In the genomic region with DNA sequence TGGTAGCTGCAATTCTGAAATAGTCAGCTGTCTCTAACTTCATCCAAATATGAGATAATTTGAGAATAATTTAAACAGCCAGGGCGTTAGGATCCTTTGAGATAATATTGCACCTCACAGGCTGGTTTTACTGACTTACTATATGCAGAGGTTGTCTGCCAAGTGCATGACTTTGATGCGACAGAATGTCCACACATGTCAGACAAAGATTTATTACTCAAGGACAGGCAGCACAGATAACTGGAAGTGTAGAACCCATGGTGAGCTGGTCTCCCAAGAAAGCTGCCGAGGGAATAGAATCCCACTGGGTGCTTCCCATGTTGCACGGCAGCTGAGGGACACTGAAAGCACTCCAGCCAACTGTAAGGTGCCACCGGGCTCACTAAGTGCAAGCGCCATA, we compare ENCODE assay signal across 27 cellular contexts.
"Had no signal": no experiment of that assay in that cellular context is flagged by ENCODE, and none has a peak within 500 bp of the region (broad histone marks: within the 10 kb centered on the region; RNA-seq: fewer than 3 reads in every experiment).

No MANE protein-coding gene starts in this region.

- H3K4me1 ChIP-seq: esophagus squamous epithelium, gastrocnemius medialis, heart left ventricle, left lung, lower lobe of right lung had no signal

- H3K27me3 Mint-ChIP-seq: naive B cell had no signal

- DNase-seq: dermis blood vessel endothelial cell; dorsolateral prefrontal cortex; effector CD4-positive, alpha-beta T cell; effector memory CD4-positive, alpha-beta T cell; endodermal cell; erythroblast; esophagus squamous epithelium; foreskin fibroblast; foreskin melanocyte; gastrocnemius medialis; heart left ventricle; hypothalamus; left cardiac atrium; left lung; left ventricle myocardium superior; lower lobe of right lung; mesenchymal stem cell; mucosa of descending colon; naive B cell had no signal

- H3K36me3 Mint-ChIP-seq: mesothelial cell of epicardium, naive B cell had no signal

- FAIRE-seq: endometrium, islet of Langerhans, keratinocyte had no signal

- H3K27ac Mint-ChIP-seq: endodermal cell, naive B cell had no signal

- H3K27ac ChIP-seq: coronary artery, dorsolateral prefrontal cortex, epithelial cell of prostate, esophagus squamous epithelium, gastrocnemius medialis, heart left ventricle, hepatocyte, left lung, lower lobe of right lung had no signal

- H3K4me3 ChIP-seq: coronary artery, dorsolateral prefrontal cortex, esophagus squamous epithelium, gastrocnemius medialis, heart left ventricle, hepatocyte, left lung, lower lobe of right lung, mucosa of descending colon had no signal

- H3K9me3 Mint-ChIP-seq: endodermal cell had no signal

- H3K27me3 ChIP-seq: dorsolateral prefrontal cortex, esophagus squamous epithelium, gastrocnemius medialis, heart left ventricle, hepatocyte, left lung had no signal

- H2AFZ ChIP-seq: hepatocyte had no signal

- H3K36me3 ChIP-seq: esophagus squamous epithelium, gastrocnemius medialis, heart left ventricle, left lung, lower lobe of right lung had no signal

- H3K9me3 ChIP-seq: esophagus squamous epithelium, gastrocnemius medialis, left lung, lower lobe of right lung, mucosa of descending colon had no signal

- H3K4me3 Mint-ChIP-seq: endodermal cell, mesothelial cell of epicardium, naive B cell had no signal

- ATAC-seq: esophagus mucosa, gastrocnemius medialis, heart left ventricle, left cardiac atrium, left lung, left ventricle myocardium superior, lower lobe of right lung, mucosa of descending colon had no signal

- H3K4me2 ChIP-seq: hepatocyte had no signal

- H3K79me2 ChIP-seq: hepatocyte had no signal
